ENCODE assay signal across 8 cellular contexts in genomic region chr3:134650431-134651346, GRCh38. TPM values are rescaled to one million over a fixed set of nuclear protein-coding genes. Genes with fewer than 3 reads are reported as not detected.
DNase-seq lines count a peak whose midpoint lies in the region; TF ChIP-seq lines count a peak whose summit lies in the region.

Gene KY (minus strand): TSS chr3:134651022. CDS start chr3:134650960, 62 bp downstream.

- intact Hi-C loops in spleen (cut with DNase I; ENCODE audit: low total_unique reads) = no loop called here

- H3K36me3 ChIP-seq in kidney epithelial cell (ENCODE audit: control insufficient read depth, insufficient read depth, low read length) = no peaks in the 10 kb centered on the region
- no peaks in the 10 kb centered on the region for H3K36me3 ChIP-seq in spleen

- no peaks in the 10 kb centered on the region for H3K9me3 Mint-ChIP-seq in chondrocyte (ENCODE audit: low read depth)

- peak within 1 kb of the TSS; percentile 68 for H3K4me3 Mint-ChIP-seq in chondrocyte (ENCODE audit: unreplicated experiment)

- no peaks in the 10 kb centered on the region for H3K9me3 ChIP-seq in spleen

- peak within 1 kb of the TSS; percentile 94 for H3K27ac Mint-ChIP-seq in chondrocyte (ENCODE audit: unreplicated experiment)

- TF ChIP-seq POLR2A in spleen (IDR thresholded peaks at IDR 0.05) = no peak

- TF ChIP-seq CTCF in chondrocyte (IDR thresholded peaks at IDR 0.05) = peak; percentile 56
- TF ChIP-seq CTCF in kidney epithelial cell (IDR thresholded peaks at IDR 0.05; ENCODE audit: insufficient read depth, low read length, poor library complexity, severe bottlenecking) = peak; percentile 11
- no peak for TF ChIP-seq CTCF in spleen (IDR thresholded peaks at IDR 0.05 in 8 of 11, conservative IDR thresholded peaks at IDR 0.05 in 3 of 11)

- H3K4me3 ChIP-seq in kidney epithelial cell (ENCODE audit: low read depth, low read length) = peak within 1 kb of the TSS; percentile 37
- peak within 1 kb of the TSS; percentile 22 to 63 (median 33) for H3K4me3 ChIP-seq in spleen

- H3K27me3 Mint-ChIP-seq in chondrocyte (ENCODE audit: low read depth) = no peaks in the 10 kb centered on the region

- H3K27ac ChIP-seq in spleen = no peak within 1 kb of the TSS

- peak; percentile 77 for DNase-seq in D341Med (ENCODE audit: low spot score)
- peak; percentile 91 for DNase-seq in NCI-H146 (lab: John Stamatoyannopoulos, UW)
- DNase-seq in chondrocyte (ENCODE audit: low spot score) = no peak
- DNase-seq in kidney epithelial cell (ENCODE audit: low read depth) = no peak
- DNase-seq in spleen = no peak
- DNase-seq in H4 (ENCODE audit: low spot score) = no peak
- DNase-seq in SKM-1 treated with dmso at 0.1 percent for 144 hours (lab: John Stamatoyannopoulos, UW; ENCODE audit: unreplicated experiment) = no peak
- no peak for DNase-seq in HuH-7 (ENCODE audit: low spot score)

- H3K36me3 Mint-ChIP-seq in chondrocyte (ENCODE audit: low read depth) = no peaks in the 10 kb centered on the region

- 5 to 12% (median 7%) methylated on average over 35 to 77 of the region's 77 CpGs for WGBS in spleen, 5 donors

- peaks cover 21% of the 10 kb centered on the region for H3K4me1 Mint-ChIP-seq in chondrocyte (ENCODE audit: low read depth)

- H3K27me3 ChIP-seq in kidney epithelial cell (ENCODE audit: control insufficient read depth, insufficient read depth, low read length) (peaks cover 7% of the 10 kb centered on the region), spleen (replicated peaks in 1 of 7) (peaks cover 0 to 48% (median 12%) of the 10 kb centered on the region in 7 donors)

- peaks cover 0 to 19% (median 13%) of the 10 kb centered on the region in 6 donors for H3K4me1 ChIP-seq in spleen

RNA-seq across cellular contexts. Expression of gene KY, which starts in this region (rescaled TPM):
- total RNA-seq in chondrocyte (0.12 to 0.18 TPM in 2 of 3 replicates, not detected in the other), kidney epithelial cell (0.04 and 0.27 TPM in 2 replicates), spleen (under 1 TPM in 1 of 7 donors, not detected in 6; 0.17 TPM)
- polyA plus RNA-seq in spleen = not detected
- total RNA-seq in H4 (2014; rRNA removed; shearing (Covaris generic)) = 0.04 TPM in 1 of 2 replicates, not detected in the other

Comparison
In these comparisons a context has a peak if more than half of its experiments do, and no peak if none do; other contexts are left out.
1. DNase-seq: peak in D341Med (single experiment) and NCI-H146 (single experiment); none in chondrocyte (single experiment), kidney epithelial cell (single experiment), spleen (single experiment), H4 (single experiment), SKM-1 treated with dmso at 0.1 percent for 144 hours (single experiment) and HuH-7 (single experiment).
2. CTCF ChIP-seq: peak in chondrocyte (single experiment) and kidney epithelial cell (single experiment); none in spleen (0 of 11).